ENCODE assay signal across 12 cellular contexts in the genomic region with DNA sequence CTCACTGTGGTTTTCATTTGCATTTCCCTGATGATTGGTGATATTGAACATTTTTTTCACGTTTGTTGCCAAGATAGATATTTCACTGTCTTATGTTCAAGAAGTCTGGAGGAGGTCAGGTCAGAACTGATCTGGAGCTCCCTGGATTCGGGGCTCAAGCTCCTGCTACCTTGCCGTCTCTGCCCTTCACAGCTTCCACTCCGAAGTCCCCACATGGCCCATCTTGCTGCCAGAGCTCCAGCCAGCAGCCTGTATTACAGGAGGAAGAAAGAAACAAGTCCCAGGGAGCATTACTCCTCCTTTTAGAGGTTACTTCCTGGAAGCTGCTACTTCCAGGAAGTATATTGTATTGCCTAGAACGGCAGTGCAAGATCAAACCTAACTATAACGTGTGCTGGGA.
"Had no signal": no experiment of that assay in that cellular context is flagged by ENCODE, and none has a peak within 500 bp of the region (broad histone marks: within the 10 kb centered on the region; RNA-seq: fewer than 3 reads in every experiment).

No MANE protein-coding gene starts in this region.

- H3K4me1 ChIP-seq: tibial nerve, uterus had no signal

- H3K27me3 ChIP-seq: foreskin keratinocyte, tibial nerve, uterus had no signal

- H3K27ac Mint-ChIP-seq: natural killer cell treated with Interleukin-12 subunit alpha and Interleukin-12 subunit beta and Interleukin-15 and Interleukin-18, amount 100 ng/mL, for 72 hours had no signal

- H3K9me3 Mint-ChIP-seq: natural killer cell treated with Interleukin-12 subunit alpha and Interleukin-12 subunit beta and Interleukin-15 and Interleukin-18, amount 100 ng/mL, for 72 hours had no signal

- H3K4me3 Mint-ChIP-seq: natural killer cell treated with Interleukin-12 subunit alpha and Interleukin-12 subunit beta and Interleukin-15 and Interleukin-18, amount 100 ng/mL, for 72 hours had no signal

- ATAC-seq: activated CD4-positive, CD25-positive, alpha-beta regulatory T cell treated with anti-CD3 and anti-CD28 coated beads, Interleukin-2, amount 50 U/mL, for 24 hours; foreskin keratinocyte; natural killer cell treated with Interleukin-12 subunit alpha and Interleukin-12 subunit beta and Interleukin-15 and Interleukin-18, amount 100 ng/mL, for 72 hours had no signal

- H3K27ac ChIP-seq: foreskin keratinocyte, tibial nerve, uterus had no signal

- H3K36me3 Mint-ChIP-seq: natural killer cell treated with Interleukin-12 subunit alpha and Interleukin-12 subunit beta and Interleukin-15 and Interleukin-18, amount 100 ng/mL, for 72 hours had no signal

- DNase-seq: aorta; effector memory CD4-positive, alpha-beta T cell; foreskin keratinocyte; glutamatergic neuron; hypothalamus; kidney glomerular epithelial cell; mesenchymal stem cell; stimulated activated CD4-positive, alpha-beta T cell treated with anti-CD3 and anti-CD28 coated beads, Interleukin-2, amount 100 ng/mL, for 48 hours; uterus had no signal

- H3K9me3 ChIP-seq: tibial nerve, uterus had no signal
